20 cellular contexts compared by ENCODE assay signal in genomic region chr11:35484435-35484834, GRCh38. TPM values are rescaled to one million over a fixed set of nuclear protein-coding genes. Genes with fewer than 3 reads are reported as not detected.
DNase-seq lines count a peak whose midpoint lies in the region; TF ChIP-seq lines count a peak whose summit lies in the region.
"Had no signal": no experiment of that assay in that cellular context is flagged by ENCODE, and none has a peak within 500 bp of the region (broad histone marks: within the 10 kb centered on the region; RNA-seq: fewer than 3 reads in every experiment).

No MANE protein-coding gene starts in this region.

- peaks cover 3% of the 10 kb centered on the region for H3K36me3 ChIP-seq in brain microvascular endothelial cell (replicated peaks)
- H3K36me3 ChIP-seq: BE2C, gastroesophageal sphincter, left lung, sigmoid colon, vagina had no signal

- peaks cover 3% of the 10 kb centered on the region for H3K4me1 Mint-ChIP-seq in glutamatergic neuron (ENCODE audit: low read depth, unreplicated experiment)
- H3K4me1 Mint-ChIP-seq: activated T-helper 17 cell treated with anti-CD3 and anti-CD28 coated beads, Interleukin-2, amount 50 U/mL, for 72 hours had no signal

- peaks cover 13% of the 10 kb centered on the region for H3K9me3 Mint-ChIP-seq in glutamatergic neuron (ENCODE audit: unreplicated experiment)

- H3K27ac Mint-ChIP-seq in glutamatergic neuron (ENCODE audit: unreplicated experiment), result no peak overlapping the region
- H3K27ac Mint-ChIP-seq: activated T-helper 17 cell treated with anti-CD3 and anti-CD28 coated beads, Interleukin-2, amount 50 U/mL, for 72 hours; T-helper 2 cell treated with Interferon-gamma antibody and Interleukin-4, amounts not matched to agents 5 μg/mL and 100 μg/mL, for 36 hours had no signal

- H3K27me3 ChIP-seq in brain microvascular endothelial cell (replicated peaks), result no peaks in the 10 kb centered on the region
- H3K27me3 ChIP-seq: BE2C, left lung, sigmoid colon, vagina had no signal

- peaks cover 12% of the 10 kb centered on the region for H3K36me3 Mint-ChIP-seq in glutamatergic neuron (ENCODE audit: unreplicated experiment)

- in situ Hi-C loops in brain microvascular endothelial cell (cut with HindIII; ENCODE audit: low pct_ligation_motif_present, low sequenced_read_pairs), result no loop called here

- no peak overlapping the region for H3K4me3 ChIP-seq in brain microvascular endothelial cell (ENCODE audit: low read depth, low read length)
- H3K4me3 ChIP-seq: gastroesophageal sphincter, K562, left lung, sigmoid colon, vagina had no signal

- DNase-seq in Daoy (ENCODE audit: low read depth) (peak; percentile 25), NCI-H226 (peak; percentile 11), brain microvascular endothelial cell (peak; percentile 42), non-pigmented ciliary epithelial cell (ENCODE audit: low read depth) (peak; percentile 13), substantia nigra (lab: John Stamatoyannopoulos, UW) (no peak), GF-D8 (lab: John Stamatoyannopoulos, UW) (no peak), glutamatergic neuron (no peak)
- no peak for DNase-seq in stimulated activated CD4-positive, alpha-beta T cell treated with anti-CD3 and anti-CD28 coated beads, Interleukin-4, amount 100 ng/mL, for 1 hour
- DNase-seq: activated CD4-positive, CD25-positive, alpha-beta regulatory T cell treated with anti-CD3 and anti-CD28 coated beads, Interleukin-2, amount 50 U/mL, for 72 hours; BE2C; left lung; NCI-H1417; NCI-H345; sigmoid colon; stimulated activated CD4-positive, alpha-beta T cell treated with anti-CD3 and anti-CD28 coated beads, Interleukin-2, amount 100 ng/mL, for 48 hours had no signal

- H3K27me3 Mint-ChIP-seq in glutamatergic neuron (ENCODE audit: unreplicated experiment), result peaks cover 7% of the 10 kb centered on the region

- no peak overlapping the region for H3K4me3 Mint-ChIP-seq in glutamatergic neuron (ENCODE audit: unreplicated experiment)
- H3K4me3 Mint-ChIP-seq: activated T-helper 17 cell treated with anti-CD3 and anti-CD28 coated beads, Interleukin-2, amount 50 U/mL, for 72 hours; T-helper 2 cell treated with Interferon-gamma antibody and Interleukin-4, amounts not matched to agents 5 μg/mL and 100 μg/mL, for 36 hours had no signal

- H3K27ac ChIP-seq in brain microvascular endothelial cell, result no peak overlapping the region
- no peak overlapping the region for H3K27ac ChIP-seq in substantia nigra (ENCODE audit: low read depth, low read length, poor library complexity, severe bottlenecking)
- H3K27ac ChIP-seq: gastroesophageal sphincter, left lung, sigmoid colon, vagina had no signal

- TF ChIP-seq CTCF in brain microvascular endothelial cell (IDR thresholded peaks at IDR 0.05; ENCODE audit: low read depth, low read length, missing control alignments), result no peak
- TF ChIP-seq CTCF in glutamatergic neuron (IDR thresholded peaks at IDR 0.05; ENCODE audit: partially characterized antibody, unreplicated experiment), result no peak

RNA-seq across cellular contexts. Expression of gene PAMR1, which starts 41.0 kb away (rescaled TPM):
- total RNA-seq in Daoy (2014; rRNA removed; shearing (Covaris generic)), result 0.17 and 0.33 TPM in 2 replicates
- total RNA-seq in glutamatergic neuron (ENCODE audit: unreplicated experiment), result 10.6 TPM
- total RNA-seq: activated T-helper 17 cell treated with anti-CD3 and anti-CD28 coated beads, Interleukin-2, amount 50 U/mL, for 72 hours; K562 had no signal

Comparison
In these comparisons a context has a peak if more than half of its experiments do, and no peak if none do; other contexts are left out.
1. DNase-seq: peak in Daoy (single experiment), NCI-H226 (single experiment), brain microvascular endothelial cell (single experiment) and non-pigmented ciliary epithelial cell (single experiment); none in substantia nigra (0 of 49), GF-D8 (single experiment), glutamatergic neuron (single experiment) and stimulated activated CD4-positive, alpha-beta T cell treated with anti-CD3 and anti-CD28 coated beads, Interleukin-4, amount 100 ng/mL, for 1 hour (single experiment).